Comparison of ENCODE assay signal across 8 cellular contexts in the genomic region with DNA sequence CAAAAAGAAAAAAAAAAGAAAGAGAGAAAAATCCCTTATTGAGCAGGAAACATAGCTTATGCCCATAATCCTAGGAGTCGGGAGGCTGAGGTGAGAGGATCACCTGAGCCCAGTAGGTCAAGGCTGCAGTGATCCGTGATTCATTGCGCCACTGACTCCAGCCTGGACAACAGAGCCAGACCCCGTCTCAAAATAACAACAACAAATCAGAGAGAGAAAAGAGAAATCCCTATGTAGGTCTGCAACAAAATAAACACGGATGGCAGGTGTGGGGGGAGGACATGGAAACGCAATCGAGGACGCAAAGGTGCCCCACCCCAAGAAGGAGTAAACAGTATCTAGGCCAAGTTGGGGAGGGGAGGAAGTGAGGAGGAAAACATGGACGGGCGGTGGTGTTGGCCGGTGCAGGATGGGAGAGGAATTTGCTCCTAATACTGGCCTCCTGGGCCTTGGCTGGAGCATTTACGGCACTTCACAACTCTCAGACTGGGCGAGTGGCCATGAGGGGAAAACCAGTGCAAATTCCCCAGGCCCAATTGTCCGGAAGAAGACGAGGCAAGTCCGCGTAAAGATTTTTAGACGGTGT. TPM values are rescaled to one million over a fixed set of nuclear protein-coding genes. Genes with fewer than 3 reads are reported as not detected.
DNase-seq lines count a peak whose midpoint lies in the region; ATAC-seq and TF ChIP-seq lines count a peak whose summit lies in the region.

No MANE protein-coding gene starts in this region.

- peak overlapping the region; percentile 5 for H3K9ac ChIP-seq in HUES6 (ENCODE audit: low read length)
- H3K9ac ChIP-seq in mesendoderm (ENCODE audit: low read length): peak overlapping the region; percentile 47

- no CpG with 5 or more reads among the region's 18 CpGs for WGBS in mesendoderm (ENCODE audit: extremely low coverage, insufficient coverage, low lambda C conversion rate)

- no peak overlapping the region for H2BK15ac ChIP-seq in mesendoderm (replicated peaks; ENCODE audit: low read depth)

- peak overlapping the region; percentile 100 for H3K27ac Mint-ChIP-seq in MCF 10A (ENCODE audit: low read depth, unreplicated experiment)

- BruUV-seq in MCF 10A (replicated peaks; lab: Mats Ljungman, UMichigan): no TSS peak

- H3K27ac ChIP-seq in C4-2B: peak overlapping the region; percentile 97
- H3K27ac ChIP-seq in HUES6 (ENCODE audit: low read depth, low read length): no peak overlapping the region
- no peak overlapping the region for H3K27ac ChIP-seq in mesendoderm (ENCODE audit: low read depth, low read length)

- H3K9me3 ChIP-seq in HUES6 (ENCODE audit: control insufficient read depth, insufficient read depth, low read depth, low read length): no peaks in the 10 kb centered on the region

- CTCF ChIA-PET in MCF 10A (lab: Yijun Ruan, JAX): interaction anchor here (0.6 to 2.7 kb wide), 12 partner anchors 11 to 138 kb away, joined by 3 to 28 read pairs (median 4); partner anchors contain the start of gene S100A16

- ATAC-seq in GM18498 (IDR thresholded peaks at IDR 0.05; ENCODE audit: unreplicated experiment): no peak

- H3K79me2 ChIP-seq in mesendoderm (ENCODE audit: control insufficient read depth, insufficient read depth, low read length): peaks cover 31% of the 10 kb centered on the region

- H3K56ac ChIP-seq in mesendoderm (ENCODE audit: low read length): peak overlapping the region; percentile 77

- no peaks in the 10 kb centered on the region for H3K27me3 Mint-ChIP-seq in MCF 10A (ENCODE audit: insufficient read depth, unreplicated experiment)

- DNase-seq in MCF 10A (ENCODE audit: unreplicated experiment): no peak
- no peak for DNase-seq in mesendoderm
- DNase-seq in globus pallidus (ENCODE audit: low spot score): no peak
- no peak for DNase-seq in NK-92 (lab: John Stamatoyannopoulos, UW; ENCODE audit: unreplicated experiment)
- DNase-seq in NCI-H82 treated with DMSO at 0.1 percent for 48 hours (lab: John Stamatoyannopoulos, UW; ENCODE audit: unreplicated experiment): no peak

- H3K9me3 Mint-ChIP-seq in MCF 10A (ENCODE audit: unreplicated experiment): no peaks in the 10 kb centered on the region

- peak overlapping the region; percentile 44 for H4K5ac ChIP-seq in mesendoderm (ENCODE audit: low read length)

- intact Hi-C loops in MCF 10A (cut with micrococcal nuclease): no loop called here

- H3K4me3 Mint-ChIP-seq in MCF 10A (ENCODE audit: unreplicated experiment): peak overlapping the region; percentile 97

- H3K27me3 ChIP-seq in HUES6 (ENCODE audit: control insufficient read depth, insufficient read depth, low read length): no peaks in the 10 kb centered on the region
- H3K27me3 ChIP-seq in mesendoderm (ENCODE audit: insufficient read depth, low read length, poor library complexity): no peaks in the 10 kb centered on the region

- TF ChIP-seq CTCF in C4-2B (conservative IDR thresholded peaks at IDR 0.05) (no peak), MCF 10A (IDR thresholded peaks at IDR 0.05; ENCODE audit: unreplicated experiment) (no peak)

- H3K36me3 ChIP-seq in HUES6 (ENCODE audit: control insufficient read depth, insufficient read depth, low read length) (peaks cover 28% of the 10 kb centered on the region), mesendoderm (ENCODE audit: control insufficient read depth, insufficient read depth, low read length) (peaks cover 11% of the 10 kb centered on the region)

- H3K79me1 ChIP-seq in mesendoderm (ENCODE audit: low read length): peaks cover 12% of the 10 kb centered on the region

- no peak overlapping the region for H2AK5ac ChIP-seq in mesendoderm (ENCODE audit: low read length)

- peak overlapping the region; percentile 33 for H3K4me2 ChIP-seq in mesendoderm (ENCODE audit: low read length)

- H3K4ac ChIP-seq in mesendoderm (ENCODE audit: low read depth, low read length): no peak overlapping the region

- POLR2A ChIA-PET in MCF 10A (lab: Yijun Ruan, JAX): interaction anchor here (0.7 to 46.1 kb wide), 33 partner anchors 13 to 1217 kb away, joined by 3 to 1272 read pairs (median 8); partner anchors contain the start of genes CRTC2, ILF2, INTS3 and JTB

- H4K8ac ChIP-seq in mesendoderm (ENCODE audit: low read depth, low read length): no peak overlapping the region

- H3K23ac ChIP-seq in mesendoderm (ENCODE audit: low read length): no peak overlapping the region

- peak overlapping the region; percentile 81 for H3K4me3 ChIP-seq in HUES6 (ENCODE audit: low read depth, low read length)
- peak overlapping the region; percentile 3 for H3K4me3 ChIP-seq in mesendoderm (ENCODE audit: low read length)

- H3K4me1 Mint-ChIP-seq in MCF 10A (ENCODE audit: insufficient read depth, unreplicated experiment): peaks cover 32% of the 10 kb centered on the region

- peaks cover 25% of the 10 kb centered on the region for H3K4me1 ChIP-seq in HUES6 (ENCODE audit: control insufficient read depth, insufficient read depth, low read length)
- H3K4me1 ChIP-seq in mesendoderm (ENCODE audit: control insufficient read depth, low read depth, low read length): no peaks in the 10 kb centered on the region

- no peak overlapping the region for H2BK120ac ChIP-seq in mesendoderm (ENCODE audit: low read depth, low read length)

- no peak overlapping the region for H2BK5ac ChIP-seq in mesendoderm (ENCODE audit: low read length)

- H3K18ac ChIP-seq in mesendoderm (ENCODE audit: low read length): no peak overlapping the region

- H3K36me3 Mint-ChIP-seq in MCF 10A (ENCODE audit: insufficient read depth, unreplicated experiment): peaks cover 44% of the 10 kb centered on the region

RNA-seq across cellular contexts. Expression of gene CHTOP, which starts 0.6 kb away (rescaled TPM):
- total RNA-seq in MCF 10A (2022): 147 and 156 TPM in 2 replicates
- polyA plus RNA-seq in mesendoderm (2013, experiment 1 of 2): 88.9 TPM
- polyA plus RNA-seq in mesendoderm (2013, experiment 2 of 2): 88.2 TPM

RNA-seq across cellular contexts. Expression of gene S100A1, which starts 5.0 kb away (rescaled TPM):
- 0.74 TPM in 1 of 2 replicates, not detected in the other for total RNA-seq in MCF 10A (2022)
- 0.29 TPM for polyA plus RNA-seq in mesendoderm (2013, experiment 1 of 2)
- 0.32 TPM for polyA plus RNA-seq in mesendoderm (2013, experiment 2 of 2)

RNA-seq across cellular contexts. Expression of gene S100A13, which starts 5.9 kb away (rescaled TPM):
- total RNA-seq in MCF 10A (2022): 210 and 236 TPM in 2 replicates
- 68.1 TPM for polyA plus RNA-seq in mesendoderm (2013, experiment 1 of 2)
- polyA plus RNA-seq in mesendoderm (2013, experiment 2 of 2): 65.7 TPM

RNA-seq across cellular contexts. Expression of gene S100A14, which starts 17.1 kb away (rescaled TPM):
- total RNA-seq in MCF 10A (2022): 264 and 332 TPM in 2 replicates
- polyA plus RNA-seq in mesendoderm (2013, experiment 1 of 2): 2.4 TPM
- 2.6 TPM for polyA plus RNA-seq in mesendoderm (2013, experiment 2 of 2)

RNA-seq across cellular contexts. Expression of gene S100A16, which starts 20.3 kb away (rescaled TPM):
- total RNA-seq in MCF 10A (2022): 1,014 and 1,213 TPM in 2 replicates
- 12.7 TPM for polyA plus RNA-seq in mesendoderm (2013, experiment 1 of 2)
- polyA plus RNA-seq in mesendoderm (2013, experiment 2 of 2): 13.5 TPM
